ENCODE assay signal across 8 cellular contexts in the genomic region with DNA sequence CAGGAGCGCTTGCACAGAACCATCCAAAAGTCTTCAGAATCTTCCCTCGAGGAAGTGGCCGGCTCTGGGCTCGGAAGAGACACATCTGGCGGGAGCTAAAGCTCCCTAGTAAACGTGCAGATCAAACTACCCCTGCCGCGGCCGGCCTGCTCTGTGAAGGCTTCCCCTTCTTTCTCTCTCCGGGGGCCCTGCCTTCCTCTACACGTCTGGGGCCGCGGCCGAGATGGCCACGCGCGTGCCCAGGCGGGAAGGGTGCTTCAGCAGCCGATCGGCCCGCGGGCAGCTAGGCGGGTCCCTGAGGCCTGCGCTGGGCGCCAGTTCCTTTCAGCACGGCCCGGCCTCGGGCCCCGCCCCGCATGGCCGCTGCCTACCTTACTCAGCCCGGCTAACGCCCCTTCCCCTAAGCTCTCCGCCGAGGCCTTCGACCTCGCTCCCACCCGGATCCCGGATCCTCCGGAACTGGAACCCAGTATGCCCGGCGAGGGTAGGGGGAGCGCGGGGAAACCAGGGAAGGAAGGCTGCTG. TPM values are rescaled to one million over a fixed set of nuclear protein-coding genes. Genes with fewer than 3 reads are reported as not detected.
DNase-seq lines count a peak whose midpoint lies in the region; ATAC-seq, FAIRE-seq and TF ChIP-seq lines count a peak whose summit lies in the region.

No MANE protein-coding gene starts in this region.

- DNase-seq in activated CD4-positive, CD25-positive, alpha-beta regulatory T cell (lab: John Stamatoyannopoulos, UW): no peak
- DNase-seq in NCI-H226 (peak; percentile 18), GM12878 (ENCODE audit: low read depth, low spot score) (no peak), kidney (peak; percentile 85), OCI-M2 (lab: John Stamatoyannopoulos, UW; ENCODE audit: unreplicated experiment) (no peak)
- peak; percentile 6 to 13 for DNase-seq in stimulated activated CD8-positive, alpha-beta memory T cell treated with anti-CD3 and anti-CD28 coated beads, Interleukin-15, amount 100 ng/mL, for 48 hours (ENCODE audit: low read depth in 2 of 2)

- H3K9me3 ChIP-seq in GM12878 (replicated peaks; ENCODE audit: control insufficient read depth, insufficient read depth, low read length): no peaks in the 10 kb centered on the region
- no peaks in the 10 kb centered on the region for H3K9me3 ChIP-seq in kidney (ENCODE audit: control insufficient read depth in 1 of 2, low read length in 2 of 2)

- peaks cover 9% of the 10 kb centered on the region; the same call in 1 of the 2 replicates for H3K4me1 ChIP-seq in GM12878 (ENCODE audit: control insufficient read depth, insufficient read depth, low read length)
- H3K4me1 ChIP-seq in kidney (ENCODE audit: control insufficient read depth in 1 of 2, insufficient read depth in 1 of 2, low read depth in 1 of 2, low read length in 2 of 2): peaks cover 21 to 40% of the 10 kb centered on the region in 2 donors

- TF ChIP-seq POLR2A in GM12878 (IDR thresholded peaks at IDR 0.05; ENCODE audit: low read depth, low read length): no peak

- CTCF ChIA-PET in GM12878 (lab: Yijun Ruan, JAX): interaction anchor here (0.9 to 2.2 kb wide), 6 partner anchors 67 to 170 kb away, joined by 3 to 13 read pairs (median 5); no protein-coding TSS in a partner anchor

- in situ Hi-C loops in GM12878 (cut with MboI): loop anchor here (5.0 kb wide), 1 partner anchor 176 kb away; no protein-coding TSS in a partner anchor

- H3K36me3 ChIP-seq in GM12878 (ENCODE audit: control insufficient read depth in 2 of 2, insufficient read depth in 2 of 2, low read length in 1 of 2) (peaks cover 5 to 6% of the 10 kb centered on the region in 2 experiments; a peak in 3 of 4 replicates), kidney (ENCODE audit: control insufficient read depth in 1 of 2, insufficient read depth in 2 of 2, low read length in 2 of 2) (no peaks in the 10 kb centered on the region)

- no peak for FAIRE-seq in GM12878 (lab: Jason Lieb, UNC)
- FAIRE-seq in kidney (lab: Jason Lieb, UNC): no peak

- peak overlapping the region; percentile 85; the same call in 1 of the 2 replicates for H3K4me2 ChIP-seq in GM12878 (ENCODE audit: control insufficient read depth, insufficient read depth)

- peak; percentile 1 for ATAC-seq in activated CD4-positive, CD25-positive, alpha-beta regulatory T cell treated with anti-CD3 and anti-CD28 coated beads, Interleukin-2, amount 50 U/mL, for 24 hours
- peak; percentile 22 for ATAC-seq in HG02623 (IDR thresholded peaks at IDR 0.05; ENCODE audit: unreplicated experiment)
- peak; percentile 23 for ATAC-seq in GM12878

- no peak for TF ChIP-seq CTCF in GM12878 (IDR thresholded peaks at IDR 0.05 in 2 of 3, conservative IDR thresholded peaks at IDR 0.05 in 1 of 3; ENCODE audit: control insufficient read depth in 2 of 3, extremely low read depth in 1 of 3, insufficient read depth in 1 of 3, low read depth in 3 of 3, low read length in 3 of 3)
- TF ChIP-seq CTCF in kidney (IDR thresholded peaks at IDR 0.05; ENCODE audit: borderline replicate concordance, extremely low read depth, insufficient read depth): no peak

- H2AFZ ChIP-seq in GM12878 (ENCODE audit: control insufficient read depth, low read depth, low read length): peak overlapping the region; percentile 78

- no peak for TF ChIP-seq RAD21 in GM12878 (IDR thresholded peaks at IDR 0.05; ENCODE audit: insufficient read depth, low read depth, low read length)

- POLR2A ChIA-PET in GM12878 (lab: Charles Lee): interaction anchor here (0.5 to 1.2 kb wide), 2 partner anchors 13 to 73 kb away, joined by 3 to 4 read pairs; no protein-coding TSS in a partner anchor

- H3K27me3 ChIP-seq in GM12878 (replicated peaks in 1 of 2; ENCODE audit: control insufficient read depth in 2 of 2, insufficient read depth in 2 of 2, low read length in 1 of 2): no peaks in the 10 kb centered on the region

- peaks cover 3% of the 10 kb centered on the region; the same call in 1 of the 2 replicates for H4K20me1 ChIP-seq in GM12878 (ENCODE audit: control insufficient read depth, insufficient read depth)

- H3K27ac ChIP-seq in GM12878 (ENCODE audit: control insufficient read depth, insufficient read depth) (peak overlapping the region; percentile 90), kidney (ENCODE audit: low read depth in 2 of 2, low read length in 2 of 2) (peak overlapping the region; percentile 86 to 95)

- WGBS in GM12878 (ENCODE audit: insufficient coverage, insufficient replicate concordance, low lambda C conversion rate, missing lambda C conversion rate): under 1% methylated on average over 36 of the region's 44 CpGs

- peaks cover 68% of the 10 kb centered on the region for H3K79me2 ChIP-seq in GM12878 (ENCODE audit: control insufficient read depth, insufficient read depth, low read length)

- intact Hi-C loops in GM12878 (cut with micrococcal nuclease; ENCODE audit: unreplicated experiment): loop anchor here (2.0 to 5.0 kb wide), 3 partner anchors 74 to 171 kb away; a partner anchor contains a TSS
- intact Hi-C loops in kidney (cut with DNase I): no loop called here

- SMC1A ChIA-PET in GM12878 (lab: Charles Lee; ENCODE audit: uncharacterized antibody, unreplicated experiment): interaction anchor here (0.8 to 3.6 kb wide), 3 partner anchors 71 to 93 kb away, joined by 3 to 17 read pairs (median 3); no protein-coding TSS in a partner anchor

- TF ChIP-seq EP300 in GM12878 (IDR thresholded peaks at IDR 0.05; ENCODE audit: borderline replicate concordance in 1 of 2, control insufficient read depth in 1 of 2, low read depth in 2 of 2, low read length in 2 of 2): no peak

- no TSS peak for BruUV-seq in GM12878 (replicated peaks; lab: Mats Ljungman, UMichigan)

- peak overlapping the region; percentile 94 for H3K9ac ChIP-seq in GM12878 (ENCODE audit: control insufficient read depth, insufficient read depth, low read length)
- H3K9ac ChIP-seq in kidney (ENCODE audit: low read length in 2 of 2): peak overlapping the region; percentile 89

- H3K4me3 ChIP-seq in GM12878 (peak overlapping the region; percentile 81), kidney (ENCODE audit: low read length in 2 of 2) (peak overlapping the region; percentile 73 to 89)

- RAD21 ChIA-PET in GM12878 (lab: Charles Lee; ENCODE audit: unreplicated experiment): interaction anchor here (1.0 to 1.7 kb wide), 4 partner anchors 62 to 86 kb away, joined by 3 to 4 read pairs (median 4); no protein-coding TSS in a partner anchor

TF ChIP-seq in GM12878, 131 proteins besides CTCF, POLR2A, EP300 and RAD21 (continues in another document):
- TF ChIP-seq NBN (IDR thresholded peaks at IDR 0.05) (no peak), ZNF217 (IDR thresholded peaks at IDR 0.05) (no peak), MEF2B (IDR thresholded peaks at IDR 0.05; ENCODE audit: partially characterized antibody, poor library complexity, severe bottlenecking) (no peak)

RNA-seq across cellular contexts. Expression of a gene that starts 0.4 kb away (rescaled TPM):
- total RNA-seq in GM12878 (2013; cell fraction: nucleolus; rRNA removed): 18.0 and 20.0 TPM in 2 replicates
- total RNA-seq in GM12878 (2014; rRNA removed): 26.8 and 30.3 TPM in 2 replicates
- 13.1 and 14.4 TPM in 2 replicates for total RNA-seq in GM12878 (2014; rRNA removed; fragmentation: Illumina TruSeq; extraction: Trizol)
- total RNA-seq in GM12878 (2021): 24.0 and 24.4 TPM in 2 replicates
- 8.6 TPM for polyA plus RNA-seq in GM12878 (2011; ENCODE audit: low read depth)
- polyA plus RNA-seq in GM12878 (2011; rRNA removed): 19.8 and 38.5 TPM in 2 replicates
- 58.4 and 64.1 TPM in 2 replicates for polyA plus RNA-seq in GM12878 (2011; cell fraction: cytosol; rRNA removed)
- polyA plus RNA-seq in GM12878 (2011; cell fraction: nucleus; rRNA removed): 29.9 and 35.1 TPM in 2 replicates
- 14.9 and 17.5 TPM in 2 replicates for polyA plus RNA-seq in GM12878 (2012)
- 13.9 and 21.1 TPM in 2 replicates for polyA plus RNA-seq in GM12878 (2014; fragmentation: Illumina TruSeq; extraction: Trizol)
- polyA plus RNA-seq in GM12878 (2014; fragmentation: Nextera tagmentation; extraction: Ambion mirVana): 10 to 100 TPM; 16.3 to 18.4 TPM
- polyA plus RNA-seq in GM12878 (2014; rRNA removed): 33.4 and 37.3 TPM in 2 replicates
- polyA plus RNA-seq in GM12878 (2016; fragmentation: Nextera tagmentation; extraction: Ambion mirVana): 10 to 100 TPM; 54.0 to 63.4 TPM
- 28.2 and 39.0 TPM in 2 replicates for polyA minus RNA-seq in GM12878 (2011; rRNA and poly(A)+ RNA removed)
- polyA minus RNA-seq in GM12878 (2011; cell fraction: cytosol; rRNA and poly(A)+ RNA removed): 14.9 and 16.2 TPM in 2 replicates
- polyA minus RNA-seq in GM12878 (2011; cell fraction: nucleus; rRNA and poly(A)+ RNA removed): 13.3 and 21.9 TPM in 2 replicates
- 17.4 TPM for total RNA-seq in kidney
- 34.2 TPM for polyA plus RNA-seq in kidney (ENCODE audit: insufficient read depth, low read depth, low replicate concordance)

RNA-seq across cellular contexts. Expression of a gene that starts 39.7 kb away (rescaled TPM):
- 0.23 and 0.37 TPM in 2 replicates for total RNA-seq in GM12878 (2013; cell fraction: nucleolus; rRNA removed)
- total RNA-seq in GM12878 (2014; rRNA removed) (0.05 and 0.17 TPM in 2 replicates), GM12878 (2014; rRNA removed; fragmentation: Illumina TruSeq; extraction: Trizol) (0.05 and 0.09 TPM in 2 replicates), GM12878 (2021) (0.33 and 0.35 TPM in 2 replicates), kidney (14.2 TPM)
- 0.21 TPM for polyA plus RNA-seq in GM12878 (2011; ENCODE audit: low read depth)
- polyA plus RNA-seq in GM12878 (2011; rRNA removed) (0.19 and 0.33 TPM in 2 replicates), GM12878 (2014; fragmentation: Illumina TruSeq; extraction: Trizol) (0.08 and 0.21 TPM in 2 replicates), GM12878 (2014; fragmentation: Nextera tagmentation; extraction: Ambion mirVana) (under 1 TPM; 0.02 TPM), GM12878 (2014; rRNA removed) (0.31 and 0.47 TPM in 2 replicates), GM12878 (2016; fragmentation: Nextera tagmentation; extraction: Ambion mirVana) (under 1 TPM; 0.13 TPM), kidney (ENCODE audit: insufficient read depth, low read depth, low replicate concordance) (5.0 TPM)
- 0.37 and 0.42 TPM in 2 replicates for polyA plus RNA-seq in GM12878 (2011; cell fraction: cytosol; rRNA removed)
- polyA plus RNA-seq in GM12878 (2011; cell fraction: nucleus; rRNA removed): 0.42 and 0.55 TPM in 2 replicates
- 0.52 and 0.62 TPM in 2 replicates for polyA plus RNA-seq in GM12878 (2012)
- 0.07 and 0.36 TPM in 2 replicates for polyA minus RNA-seq in GM12878 (2011; rRNA and poly(A)+ RNA removed)
- 0.40 TPM in 1 of 2 replicates, not detected in the other for polyA minus RNA-seq in GM12878 (2011; cell fraction: cytosol; rRNA and poly(A)+ RNA removed)
- 0.19 and 0.36 TPM in 2 replicates for polyA minus RNA-seq in GM12878 (2011; cell fraction: nucleus; rRNA and poly(A)+ RNA removed)

Comparison
In these comparisons a context has a peak if more than half of its experiments do, and no peak if none do; other contexts are left out.
1. DNase-seq: peak in NCI-H226 (single experiment), kidney (single experiment) and stimulated activated CD8-positive, alpha-beta memory T cell treated with anti-CD3 and anti-CD28 coated beads, Interleukin-15, amount 100 ng/mL, for 48 hours (2 of 2); none in activated CD4-positive, CD25-positive, alpha-beta regulatory T cell (0 of 4), GM12878 (single experiment) and OCI-M2 (single experiment).
2. RNA of a gene that starts 39.7 kb away (total RNA-seq): 14.2 TPM in kidney (single experiment); 0.05 to 0.37 TPM in GM12878; every median in the first group is over 10 times any median in the second.
3. Peak in every context shown above with its lines, with median percentiles within 50 percentile points of each other: ATAC-seq.